Comparison of ENCODE assay signal across 15 cellular contexts in the genomic region with DNA sequence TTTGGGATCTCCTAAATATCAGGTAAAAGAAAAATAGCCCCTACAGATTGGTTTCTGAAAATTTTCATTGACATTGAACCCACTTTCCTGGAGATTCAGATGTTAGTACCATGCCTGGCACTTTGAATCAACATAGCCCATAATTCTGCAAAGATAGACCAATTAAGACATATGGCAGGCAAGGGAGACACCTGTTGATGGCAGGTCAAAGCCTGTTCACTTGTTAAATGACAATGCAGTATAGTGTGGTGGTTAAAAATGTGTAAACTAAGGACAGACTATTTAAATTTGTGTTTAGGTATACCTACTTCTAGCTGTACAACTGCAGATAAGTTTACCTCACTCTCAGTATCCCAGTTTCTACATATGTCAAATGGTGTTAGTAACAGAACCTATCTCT.
"Had no signal": no experiment of that assay in that cellular context is flagged by ENCODE, and none has a peak within 500 bp of the region (broad histone marks: within the 10 kb centered on the region; RNA-seq: fewer than 3 reads in every experiment).

No MANE protein-coding gene starts in this region.

- FAIRE-seq: islet of Langerhans had no signal

- H3K9me3 ChIP-seq: sigmoid colon, thoracic aorta had no signal

- H3K4me3 ChIP-seq: dorsolateral prefrontal cortex, sigmoid colon, thoracic aorta had no signal

- H3K36me3 ChIP-seq: sigmoid colon, thoracic aorta had no signal

- ATAC-seq: activated T-cell treated with anti-CD3 and anti-CD28 coated beads, Interleukin-2, amount 50 U/mL, for 72 hours; left lobe of liver; stimulated activated effector memory CD8-positive, alpha-beta T cell treated with anti-CD3 and anti-CD28 coated beads, Interleukin-12 subunit alpha, Interleukin-12 subunit beta, amount 100 ng/mL, for 72 hours had no signal

- H3K27ac ChIP-seq: dorsolateral prefrontal cortex, sigmoid colon, thoracic aorta had no signal

- DNase-seq: activated CD4-positive, alpha-beta T cell treated with anti-CD3 and anti-CD28 coated beads, Interleukin-2, amount 10 ng/mL, durations not matched to agents 24 days and 14 days; activated CD4-positive, CD25-positive, alpha-beta regulatory T cell; activated CD8-positive, alpha-beta memory T cell treated with anti-CD3 and anti-CD28 coated beads, Interleukin-2, amount 50 U/mL, for 48 hours; activated gamma-delta T cell treated with Interleukin-2 at 50 U/mL for 16 hours; activated T-cell treated with anti-CD3 and anti-CD28 coated beads, Interleukin-2, amount 50 U/mL, for 72 hours; amniotic stem cell; dorsolateral prefrontal cortex; endodermal cell; midbrain; sigmoid colon; stimulated activated CD4-positive, alpha-beta T cell treated with anti-CD3 and anti-CD28 coated beads, Interleukin-2, amount 100 ng/mL, for 24 hours had no signal

- H3K27me3 ChIP-seq: sigmoid colon had no signal
